In genomic region chr11:65121865-65122696, GRCh38 we compare ENCODE assay signal across 8 cellular contexts. TPM values are rescaled to one million over a fixed set of nuclear protein-coding genes. Genes with fewer than 3 reads are reported as not detected.
A peak's percentile ranks its signal among the peaks of the same experiment; 100 is the strongest.
DNase-seq lines count a peak whose midpoint lies in the region; ATAC-seq and TF ChIP-seq lines count a peak whose summit lies in the region.

TSS of gene FAU (minus strand) at chr11:65122134. CDS start at chr11:65121813, 321 bp downstream.
TSS of gene MRPL49 (plus strand) at chr11:65122321. CDS start at chr11:65122347, 26 bp downstream.

- in situ Hi-C loops in KBM-7 (cut with MboI; ENCODE audit: low pct_unique_long_range_greater_than_20kb, low sequenced_read_pairs), result no loop called here

- no peaks in the 10 kb centered on the region for H3K27me3 Mint-ChIP-seq in activated T-cell treated with anti-CD3 and anti-CD28 coated beads, Interleukin-2, amount 50 U/mL, for 24 hours

- DNase-seq in DMS153 (lab: John Stamatoyannopoulos, UW), result peak; percentile 95
- DNase-seq in KBM-7, result peak; percentile 98
- peak; percentile 98 for DNase-seq in activated T-cell treated with anti-CD3 and anti-CD28 coated beads, Interleukin-2, amount 50 U/mL, for 24 hours
- DNase-seq in erythroblast (lab: John Stamatoyannopoulos, UW), result peak; percentile 99
- DNase-seq in stimulated activated CD8-positive, alpha-beta memory T cell treated with anti-CD3 and anti-CD28 coated beads, Interleukin-7, amount 100 ng/mL, for 24 hours (ENCODE audit: low read depth), result peak; percentile 96

- no peaks in the 10 kb centered on the region for H3K27me3 ChIP-seq in muscle layer of colon (ENCODE audit: control insufficient read depth in 1 of 2, insufficient read depth in 2 of 2, low read length in 2 of 2)

- no peaks in the 10 kb centered on the region for H3K9me3 Mint-ChIP-seq in activated T-cell treated with anti-CD3 and anti-CD28 coated beads, Interleukin-2, amount 50 U/mL, for 24 hours

- H3K36me3 Mint-ChIP-seq in activated T-cell treated with anti-CD3 and anti-CD28 coated beads, Interleukin-2, amount 50 U/mL, for 24 hours (ENCODE audit: low read depth), result peaks cover 92% of the 10 kb centered on the region

- peaks cover 52% of the 10 kb centered on the region for H3K4me1 Mint-ChIP-seq in activated T-cell treated with anti-CD3 and anti-CD28 coated beads, Interleukin-2, amount 50 U/mL, for 24 hours (ENCODE audit: low read depth)

- peak within 1 kb of the TSS; percentile 98 for H3K27ac Mint-ChIP-seq in activated T-cell treated with anti-CD3 and anti-CD28 coated beads, Interleukin-2, amount 50 U/mL, for 24 hours

- H3K9ac ChIP-seq in muscle layer of colon (ENCODE audit: low read length), result peak within 1 kb of the TSS; percentile 79

- H3K4me3 Mint-ChIP-seq in activated T-cell treated with anti-CD3 and anti-CD28 coated beads, Interleukin-2, amount 50 U/mL, for 24 hours, result peak within 1 kb of the TSS; percentile 100

- peak; percentile 99 for TF ChIP-seq POLR2A in erythroblast (IDR thresholded peaks at IDR 0.05; ENCODE audit: low read length)

- peak; percentile 62 for ATAC-seq in GM21619 (IDR thresholded peaks at IDR 0.05; ENCODE audit: unreplicated experiment)

- H3K4me1 ChIP-seq in muscle layer of colon (ENCODE audit: insufficient read depth, low read length), result peaks cover 11% of the 10 kb centered on the region

- H3K9me3 ChIP-seq in muscle layer of colon (ENCODE audit: low read length), result no peaks in the 10 kb centered on the region

- peak within 1 kb of the TSS; percentile 98 for H3K27ac ChIP-seq in muscle layer of colon (ENCODE audit: low read depth, low read length)

- H3K4me3 ChIP-seq in muscle layer of colon (ENCODE audit: low read depth in 1 of 2, low read length in 2 of 2), result peak within 1 kb of the TSS; percentile 73 to 88

- peaks cover 50% of the 10 kb centered on the region for H3K36me3 ChIP-seq in muscle layer of colon (ENCODE audit: insufficient read depth, low read length)

TF ChIP-seq in PFSK-1, 5 proteins besides CTCF, POLR2A, EP300 and RAD21:
- TF ChIP-seq TAF1 (IDR thresholded peaks at IDR 0.05; ENCODE audit: borderline replicate concordance, insufficient read depth, low read length), result peak; percentile 92
- peak; percentile 3 to 29; a peak in 1 of 4 replicates for TF ChIP-seq REST (IDR thresholded peaks at IDR 0.05; ENCODE audit: insufficient read depth in 1 of 2, low read depth in 2 of 2, low read length in 2 of 2)
- TF ChIP-seq SIN3A (IDR thresholded peaks at IDR 0.05; ENCODE audit: borderline replicate concordance, insufficient read depth, low read length), result peak; percentile 56; the same call in 1 of the 2 replicates
- TF ChIP-seq FOXP2 (optimal IDR thresholded peaks at IDR 0.05; ENCODE audit: borderline replicate concordance, extremely low read depth, extremely low read length, insufficient read depth), result no peak
- TF ChIP-seq POLR2AphosphoS5 (IDR thresholded peaks at IDR 0.05; ENCODE audit: low read depth, low read length), result peak; percentile 96

RNA-seq across cellular contexts. Expression of gene FAU, which starts in this region (rescaled TPM):
- 1,747 TPM for polyA plus RNA-seq in PFSK-1 (2012; ENCODE audit: insufficient read length, low read depth)

RNA-seq across cellular contexts. Expression of gene MRPL49, which starts in this region (rescaled TPM):
- 46.7 TPM for polyA plus RNA-seq in PFSK-1 (2012; ENCODE audit: insufficient read length, low read depth)

Comparison
In these comparisons a context has a peak if more than half of its experiments do, and no peak if none do; other contexts are left out.
1. Peak in every context shown above with its lines: DNase-seq, ATAC-seq, H3K4me3 ChIP-seq and H3K27ac ChIP-seq.